17 cellular contexts compared by ENCODE assay signal in genomic region chr21:39527664-39528381, GRCh38.
A peak's percentile ranks its signal among the peaks of the same experiment; 100 is the strongest.
DNase-seq lines count a peak whose midpoint lies in the region; ATAC-seq and TF ChIP-seq lines count a peak whose summit lies in the region.
"Had no signal": no experiment of that assay in that cellular context is flagged by ENCODE, and none has a peak within 500 bp of the region (broad histone marks: within the 10 kb centered on the region; RNA-seq: fewer than 3 reads in every experiment).

No MANE protein-coding gene starts in this region.

- H3K4me3 ChIP-seq in Peyer's patch (no peak overlapping the region), right lobe of liver (peak overlapping the region in 1 of 3 donors; percentile 19)
- H3K4me3 ChIP-seq: dorsolateral prefrontal cortex had no signal

- H3K9me3 ChIP-seq in Peyer's patch, result no peaks in the 10 kb centered on the region
- H3K9me3 ChIP-seq in right lobe of liver, result no peaks in the 10 kb centered on the region

- peak; percentile 10 for ATAC-seq in stimulated activated naive CD8-positive, alpha-beta T cell treated with anti-CD3 and anti-CD28 coated beads, Interleukin-15, Interleukin-2, amounts not matched to agents 100 U/mL and 50 U/mL, for 24 hours
- ATAC-seq in stimulated activated naive CD8-positive, alpha-beta T cell treated with anti-CD3 and anti-CD28 coated beads, Interleukin-15, amount 100 ng/mL, for 72 hours, result no peak
- peak; percentile 64 to 76 (median 67) for ATAC-seq in right lobe of liver
- ATAC-seq in stimulated activated effector memory CD8-positive, alpha-beta T cell treated with anti-CD3 and anti-CD28 coated beads, Interleukin-12 subunit alpha, Interleukin-12 subunit beta, amount 100 ng/mL, for 72 hours, result no peak
- ATAC-seq: HCT116, WTC11 had no signal

- H3K36me3 ChIP-seq in Peyer's patch (no peaks in the 10 kb centered on the region), right lobe of liver (no peaks in the 10 kb centered on the region)

- 8% methylated on average over 7 of the region's 8 CpGs for WGBS in right lobe of liver (ENCODE audit: insufficient coverage, low coverage, low lambda C conversion rate, missing lambda C conversion rate)

- peaks cover 23% of the 10 kb centered on the region for H3K27me3 Mint-ChIP-seq in stimulated activated naive CD8-positive, alpha-beta T cell treated with anti-CD3 and anti-CD28 coated beads, Interleukin-15, amount 100 ng/mL, for 72 hours

- TF ChIP-seq CTCF in Peyer's patch (IDR thresholded peaks at IDR 0.05), result no peak
- no peak for TF ChIP-seq CTCF in right lobe of liver (IDR thresholded peaks at IDR 0.05)

- H3K36me3 Mint-ChIP-seq in stimulated activated effector memory CD8-positive, alpha-beta T cell treated with anti-CD3 and anti-CD28 coated beads, Interleukin-12 subunit alpha, Interleukin-12 subunit beta, amount 100 ng/mL, for 72 hours, result no peaks in the 10 kb centered on the region
- H3K36me3 Mint-ChIP-seq: brain had no signal

- H3K4me1 ChIP-seq in Peyer's patch, result peaks cover 0 to 27% (median 0%) of the 10 kb centered on the region in 4 donors
- H3K4me1 ChIP-seq in right lobe of liver, result peaks cover 0 to 41% (median 9%) of the 10 kb centered on the region in 4 donors

- TF ChIP-seq POLR2A in Peyer's patch (IDR thresholded peaks at IDR 0.05), result no peak
- TF ChIP-seq POLR2A in right lobe of liver (IDR thresholded peaks at IDR 0.05), result no peak

- H3K9me3 Mint-ChIP-seq in stimulated activated naive CD8-positive, alpha-beta T cell treated with anti-CD3 and anti-CD28 coated beads, Interleukin-15, amount 100 ng/mL, for 72 hours, result no peaks in the 10 kb centered on the region
- H3K9me3 Mint-ChIP-seq in stimulated activated effector memory CD8-positive, alpha-beta T cell treated with anti-CD3 and anti-CD28 coated beads, Interleukin-12 subunit alpha, Interleukin-12 subunit beta, amount 100 ng/mL, for 72 hours, result no peaks in the 10 kb centered on the region
- H3K9me3 Mint-ChIP-seq: brain; stimulated activated naive CD8-positive, alpha-beta T cell treated with anti-CD3 and anti-CD28 coated beads, Interleukin-15, Interleukin-2, amounts not matched to agents 100 ng/mL and 50 ng/mL, for 24 hours had no signal

- H3K4me3 Mint-ChIP-seq in stimulated activated naive CD8-positive, alpha-beta T cell treated with anti-CD3 and anti-CD28 coated beads, Interleukin-15, amount 100 ng/mL, for 72 hours, result no peak overlapping the region
- no peak overlapping the region for H3K4me3 Mint-ChIP-seq in stimulated activated effector memory CD8-positive, alpha-beta T cell treated with anti-CD3 and anti-CD28 coated beads, Interleukin-12 subunit alpha, Interleukin-12 subunit beta, amount 100 ng/mL, for 72 hours
- H3K4me3 Mint-ChIP-seq: brain; stimulated activated naive CD8-positive, alpha-beta T cell treated with anti-CD3 and anti-CD28 coated beads, Interleukin-15, Interleukin-2, amounts not matched to agents 100 ng/mL and 50 ng/mL, for 24 hours; WTC11 had no signal

- peak overlapping the region in 1 of 2 donors; percentile 35 for H3K27ac Mint-ChIP-seq in stimulated activated naive CD8-positive, alpha-beta T cell treated with anti-CD3 and anti-CD28 coated beads, Interleukin-15, amount 100 ng/mL, for 72 hours
- H3K27ac Mint-ChIP-seq in stimulated activated effector memory CD8-positive, alpha-beta T cell treated with anti-CD3 and anti-CD28 coated beads, Interleukin-12 subunit alpha, Interleukin-12 subunit beta, amount 100 ng/mL, for 72 hours, result no peak overlapping the region
- H3K27ac Mint-ChIP-seq: stimulated activated naive CD8-positive, alpha-beta T cell treated with anti-CD3 and anti-CD28 coated beads, Interleukin-15, Interleukin-2, amounts not matched to agents 100 ng/mL and 50 ng/mL, for 24 hours; WTC11 had no signal

- no peak for DNase-seq in stimulated activated naive CD8-positive, alpha-beta T cell treated with anti-CD3 and anti-CD28 coated beads, Interleukin-15, Interleukin-2, amounts not matched to agents 100 U/mL and 50 U/mL, for 24 hours
- DNase-seq in stimulated activated naive CD8-positive, alpha-beta T cell treated with anti-CD3 and anti-CD28 coated beads, Interleukin-15, amount 100 ng/mL, for 72 hours, result no peak
- DNase-seq in Peyer's patch (peak in 2 of 3 donors; percentile 73 to 76), right lobe of liver (peak; percentile 62 to 75 (median 73)), ureter (ENCODE audit: low spot score) (peak; percentile 59), D341Med (ENCODE audit: low spot score) (no peak), iPS-NIHi7 (ENCODE audit: extremely low spot score) (no peak)
- DNase-seq in stimulated activated effector memory CD8-positive, alpha-beta T cell treated with anti-CD3 and anti-CD28 coated beads, Interleukin-12 subunit alpha, Interleukin-12 subunit beta, amount 100 ng/mL, for 72 hours (ENCODE audit: low spot score in 2 of 2), result no peak
- DNase-seq: activated naive CD4-positive, alpha-beta T cell; dorsolateral prefrontal cortex; left ventricle myocardium superior; NCI-H1930 had no signal

- H3K27ac ChIP-seq in Peyer's patch (peak overlapping the region in 2 of 4 donors; percentile 57 to 61), right lobe of liver (peak overlapping the region in 1 of 3 donors; percentile 19)
- H3K27ac ChIP-seq: dorsolateral prefrontal cortex, HL-60 had no signal

- no peaks in the 10 kb centered on the region for H3K27me3 ChIP-seq in Peyer's patch
- H3K27me3 ChIP-seq in right lobe of liver, result no peaks in the 10 kb centered on the region
- H3K27me3 ChIP-seq: dorsolateral prefrontal cortex had no signal

- H3K4me1 Mint-ChIP-seq in stimulated activated naive CD8-positive, alpha-beta T cell treated with anti-CD3 and anti-CD28 coated beads, Interleukin-15, amount 100 ng/mL, for 72 hours, result no peaks in the 10 kb centered on the region
- no peaks in the 10 kb centered on the region for H3K4me1 Mint-ChIP-seq in stimulated activated effector memory CD8-positive, alpha-beta T cell treated with anti-CD3 and anti-CD28 coated beads, Interleukin-12 subunit alpha, Interleukin-12 subunit beta, amount 100 ng/mL, for 72 hours

- intact Hi-C loops in right lobe of liver (cut with DNase I), result no loop called here

Comparison
In these comparisons a context has a peak if more than half of its experiments do, and no peak if none do; other contexts are left out.
1. ATAC-seq: peak in stimulated activated naive CD8-positive, alpha-beta T cell treated with anti-CD3 and anti-CD28 coated beads, Interleukin-15, Interleukin-2, amounts not matched to agents 100 U/mL and 50 U/mL, for 24 hours (single experiment) and right lobe of liver (4 of 4); none in stimulated activated naive CD8-positive, alpha-beta T cell treated with anti-CD3 and anti-CD28 coated beads, Interleukin-15, amount 100 ng/mL, for 72 hours (single experiment) and stimulated activated effector memory CD8-positive, alpha-beta T cell treated with anti-CD3 and anti-CD28 coated beads, Interleukin-12 subunit alpha, Interleukin-12 subunit beta, amount 100 ng/mL, for 72 hours (single experiment).
2. DNase-seq: peak in Peyer's patch (2 of 3), right lobe of liver (3 of 3) and ureter (single experiment); none in stimulated activated naive CD8-positive, alpha-beta T cell treated with anti-CD3 and anti-CD28 coated beads, Interleukin-15, Interleukin-2, amounts not matched to agents 100 U/mL and 50 U/mL, for 24 hours (single experiment), stimulated activated naive CD8-positive, alpha-beta T cell treated with anti-CD3 and anti-CD28 coated beads, Interleukin-15, amount 100 ng/mL, for 72 hours (0 of 2), stimulated activated effector memory CD8-positive, alpha-beta T cell treated with anti-CD3 and anti-CD28 coated beads, Interleukin-12 subunit alpha, Interleukin-12 subunit beta, amount 100 ng/mL, for 72 hours (0 of 2), D341Med (single experiment) and iPS-NIHi7 (single experiment).